30 cellular contexts compared by ENCODE assay signal in genomic region chr1:189706594-189706993, GRCh38.
"Had no signal": no experiment of that assay in that cellular context is flagged by ENCODE, and none has a peak within 500 bp of the region (broad histone marks: within the 10 kb centered on the region; RNA-seq: fewer than 3 reads in every experiment).

No MANE protein-coding gene starts in this region.

- DNase-seq: activated B cell treated with CpG ODN at 0.5 μM for 24 hours; activated CD4-positive, alpha-beta T cell treated with anti-CD3 and anti-CD28 coated beads for 48 hours; activated CD4-positive, alpha-beta T cell treated with anti-CD3 and anti-CD28 coated beads, Interleukin-2, amount 50 U/mL, for 1 hour; activated CD4-positive, alpha-beta T cell treated with anti-CD3 and anti-CD28 coated beads, Interleukin-2, amount 50 U/mL, for 48 hours; activated CD8-positive, alpha-beta memory T cell treated with anti-CD3 and anti-CD28 coated beads for 24 hours; activated CD8-positive, alpha-beta T cell treated with anti-CD3 and anti-CD28 coated beads for 36 hours; activated effector memory CD4-positive, alpha-beta T cell treated with Interleukin-2 at 50 U/mL for 16 hours; activated gamma-delta T cell treated with Interleukin-2 at 50 U/mL for 16 hours; activated naive CD4-positive, alpha-beta T cell treated with anti-CD3 and anti-CD28 coated beads, Interleukin-2, amount 50 U/mL, for 16 hours; activated naive CD4-positive, alpha-beta T cell treated with Interleukin-2 at 50 U/mL for 16 hours; activated T-cell treated with anti-CD3 and anti-CD28 coated beads, Interleukin-2, amount 50 U/mL, for 4 hours; amniotic stem cell; anterior cingulate cortex; brain microvascular endothelial cell; dorsolateral prefrontal cortex; effector memory CD4-positive, alpha-beta T cell; endodermal cell; foreskin keratinocyte; gastrocnemius medialis; heart right ventricle; T-helper 17 cell; T1000; WERI-Rb-1 had no signal

- H3K4me1 Mint-ChIP-seq: activated B cell treated with CpG ODN at 0.5 μM for 24 hours; activated T-helper 17 cell treated with anti-CD3 and anti-CD28 coated beads, Interleukin-2, amount 50 U/mL, for 72 hours; central memory CD8-positive, alpha-beta T cell; endodermal cell; T-helper 17 cell had no signal

- ATAC-seq: activated CD4-positive, CD25-positive, alpha-beta regulatory T cell treated with anti-CD3 and anti-CD28 coated beads, Interleukin-2, amount 50 U/mL, for 24 hours; activated CD8-positive, alpha-beta T cell treated with anti-CD3 and anti-CD28 coated beads for 36 hours; activated T-cell treated with anti-CD3 and anti-CD28 coated beads, Interleukin-2, amount 50 U/mL, for 4 hours; activated T-helper 17 cell treated with anti-CD3 and anti-CD28 coated beads, Interleukin-2, amount 50 U/mL, for 72 hours; esophagus mucosa; foreskin keratinocyte; gastrocnemius medialis; heart right ventricle; T-helper 17 cell had no signal

- H3K36me3 Mint-ChIP-seq: activated naive CD8-positive, alpha-beta T cell had no signal

- H3K27ac Mint-ChIP-seq: activated B cell treated with CpG ODN at 0.5 μM for 24 hours; activated CD8-positive, alpha-beta T cell treated with anti-CD3 and anti-CD28 coated beads for 36 hours; activated naive CD8-positive, alpha-beta T cell; activated T-helper 17 cell treated with anti-CD3 and anti-CD28 coated beads, Interleukin-2, amount 50 U/mL, for 72 hours; dendritic cell treated with granulocyte-macrophage colony-stimulating factor and Interleukin-4, amounts not matched to agents 40 ng/mL and 50 ng/mL, for 4 days; endodermal cell; T-helper 17 cell; T-helper 2 cell treated with Interferon-gamma antibody and Interleukin-4, amounts not matched to agents 5 μg/mL and 100 μg/mL, for 36 hours had no signal

- H3K9me3 Mint-ChIP-seq: endodermal cell had no signal

- H3K4me3 Mint-ChIP-seq: activated B cell treated with CpG ODN at 0.5 μM for 24 hours; activated CD8-positive, alpha-beta T cell treated with anti-CD3 and anti-CD28 coated beads for 36 hours; activated naive CD8-positive, alpha-beta T cell; activated T-cell treated with anti-CD3 and anti-CD28 coated beads, Interleukin-2, amount 50 U/mL, for 4 hours; activated T-helper 17 cell treated with anti-CD3 and anti-CD28 coated beads, Interleukin-2, amount 50 U/mL, for 72 hours; central memory CD8-positive, alpha-beta T cell; dendritic cell treated with granulocyte-macrophage colony-stimulating factor and Interleukin-4, amounts not matched to agents 40 ng/mL and 50 ng/mL, for 4 days; endodermal cell; T-helper 17 cell; T-helper 2 cell treated with Interferon-gamma antibody and Interleukin-4, amounts not matched to agents 5 μg/mL and 100 μg/mL, for 36 hours had no signal

- H3K27me3 Mint-ChIP-seq: activated B cell treated with CpG ODN at 0.5 μM for 24 hours; activated CD8-positive, alpha-beta T cell treated with anti-CD3 and anti-CD28 coated beads for 36 hours; activated naive CD8-positive, alpha-beta T cell; activated T-helper 17 cell treated with anti-CD3 and anti-CD28 coated beads, Interleukin-2, amount 50 U/mL, for 72 hours; central memory CD8-positive, alpha-beta T cell; dendritic cell treated with granulocyte-macrophage colony-stimulating factor and Interleukin-4, amounts not matched to agents 40 ng/mL and 50 ng/mL, for 4 days; T-helper 17 cell had no signal
